ENCODE assay signal across 15 cellular contexts in genomic region chr5:157280927-157281326, GRCh38. TPM values are rescaled to one million over a fixed set of nuclear protein-coding genes. Genes with fewer than 3 reads are reported as not detected.
DNase-seq lines count a peak whose midpoint lies in the region; ATAC-seq and TF ChIP-seq lines count a peak whose summit lies in the region.
"Had no signal": no experiment of that assay in that cellular context is flagged by ENCODE, and none has a peak within 500 bp of the region (broad histone marks: within the 10 kb centered on the region; RNA-seq: fewer than 3 reads in every experiment).

No MANE protein-coding gene starts in this region.

- H3K36me3 Mint-ChIP-seq in activated CD4-positive, alpha-beta T cell treated with anti-CD3 and anti-CD28 coated beads, Interleukin-2, amount 10 ng/mL, durations not matched to agents 24 days and 14 days (ENCODE audit: low read depth), result peaks cover 42% of the 10 kb centered on the region

- no peak overlapping the region for H3K4me3 ChIP-seq in mammary epithelial cell (replicated peaks in 1 of 3; ENCODE audit: insufficient read depth in 1 of 3, low read depth in 2 of 3, low read length in 3 of 3)
- H3K4me3 ChIP-seq in heart right ventricle, result no peak overlapping the region
- H3K4me3 ChIP-seq: A549 had no signal

- H3K4me1 Mint-ChIP-seq in activated CD4-positive, alpha-beta T cell treated with anti-CD3 and anti-CD28 coated beads, Interleukin-2, amount 10 ng/mL, durations not matched to agents 24 days and 14 days, result peaks cover 77% of the 10 kb centered on the region

- WGBS in mammary epithelial cell (ENCODE audit: low coverage, missing lambda C conversion rate), result 46% methylated on average over 3 of the region's 3 CpGs
- 60 to 68% methylated on average over 3 of the region's 3 CpGs for WGBS in heart right ventricle, 2 donors

- no peaks in the 10 kb centered on the region for H4K20me1 ChIP-seq in mammary epithelial cell (ENCODE audit: insufficient read depth, low read length)

- no peaks in the 10 kb centered on the region for H3K4me1 ChIP-seq in mammary epithelial cell (ENCODE audit: insufficient read depth, low read length)
- H3K4me1 ChIP-seq in heart right ventricle, result peaks cover 0 to 57% (median 18%) of the 10 kb centered on the region in 9 donors
- H3K4me1 ChIP-seq: A549 had no signal

- H3K9me3 Mint-ChIP-seq in activated CD4-positive, alpha-beta T cell treated with anti-CD3 and anti-CD28 coated beads, Interleukin-2, amount 10 ng/mL, durations not matched to agents 24 days and 14 days, result peaks cover 3% of the 10 kb centered on the region

- in situ Hi-C loops in mammary epithelial cell (cut with MboI; ENCODE audit: low sequenced_read_pairs in 2 of 2), result no loop called here

- H3K9me3 ChIP-seq in mammary epithelial cell (replicated peaks; ENCODE audit: insufficient read depth, low read length), result no peaks in the 10 kb centered on the region
- H3K9me3 ChIP-seq in heart right ventricle, result no peaks in the 10 kb centered on the region
- H3K9me3 ChIP-seq: A549 had no signal

- no peaks in the 10 kb centered on the region for H3K36me3 ChIP-seq in mammary epithelial cell (ENCODE audit: insufficient read depth, low read length)
- peaks cover 0 to 6% (median 0%) of the 10 kb centered on the region in 9 donors for H3K36me3 ChIP-seq in heart right ventricle

- TF ChIP-seq CTCF in mammary epithelial cell (conservative IDR thresholded peaks at IDR 0.05 in 1 of 2, IDR thresholded peaks at IDR 0.05 in 1 of 2; ENCODE audit: extremely low read depth in 1 of 2, insufficient read depth in 1 of 2, low read depth in 1 of 2, low read length in 2 of 2) (no peak), heart right ventricle (IDR thresholded peaks at IDR 0.05) (no peak)

- H3K27ac ChIP-seq in mammary epithelial cell (ENCODE audit: insufficient read depth, low read depth, low read length) (no peak overlapping the region), caudate nucleus (ENCODE audit: low read depth, low read length) (no peak overlapping the region), heart right ventricle (no peak overlapping the region)
- H3K27ac ChIP-seq: A549, epithelial cell of prostate, WERI-Rb-1 had no signal

- H3K27me3 Mint-ChIP-seq in activated CD4-positive, alpha-beta T cell treated with anti-CD3 and anti-CD28 coated beads, Interleukin-2, amount 10 ng/mL, durations not matched to agents 24 days and 14 days, result no peaks in the 10 kb centered on the region

- intact Hi-C loops in activated CD4-positive, alpha-beta T cell treated with anti-CD3 and anti-CD28 coated beads, Interleukin-2, amount 10 ng/mL, durations not matched to agents 24 days and 14 days (cut with micrococcal nuclease), result loop anchor here (1.0 kb wide), 1 partner anchor 8 kb away; no protein-coding TSS in a partner anchor
- intact Hi-C loops in mammary epithelial cell (cut with micrococcal nuclease) (no loop called here), heart right ventricle (cut with DNase I) (no loop called here)

- no peaks in the 10 kb centered on the region for H3K27me3 ChIP-seq in mammary epithelial cell (ENCODE audit: insufficient read depth, low read length)
- no peaks in the 10 kb centered on the region for H3K27me3 ChIP-seq in heart right ventricle

- H3K4me3 Mint-ChIP-seq in activated CD4-positive, alpha-beta T cell treated with anti-CD3 and anti-CD28 coated beads, Interleukin-2, amount 10 ng/mL, durations not matched to agents 24 days and 14 days, result peak overlapping the region; percentile 1

- no peak overlapping the region for H3K4me2 ChIP-seq in mammary epithelial cell (ENCODE audit: insufficient read depth, low read depth, low read length)
- H3K4me2 ChIP-seq: A549 had no signal

- dilution Hi-C loops in mammary epithelial cell (cut with HindIII; ENCODE audit: low sequenced_read_pairs), result no loop called here

- no TSS peak for BruUV-seq in mammary epithelial cell (replicated peaks; lab: Mats Ljungman, UMichigan)

- H2AFZ ChIP-seq in mammary epithelial cell (ENCODE audit: low read depth, low read length), result no peak overlapping the region

- CTCF ChIA-PET in mammary epithelial cell (lab: Charles Lee; ENCODE audit: low non-redundant PET), result no interaction called here

- H3K9ac ChIP-seq in mammary epithelial cell (ENCODE audit: insufficient read depth, low read length), result no peak overlapping the region

- H3K27ac Mint-ChIP-seq in activated CD4-positive, alpha-beta T cell treated with anti-CD3 and anti-CD28 coated beads, Interleukin-2, amount 10 ng/mL, durations not matched to agents 24 days and 14 days, result peak overlapping the region; percentile 35

- no peaks in the 10 kb centered on the region for H3K79me2 ChIP-seq in mammary epithelial cell (ENCODE audit: insufficient read depth, low read length)

- ATAC-seq in heart right ventricle, result no peak
- ATAC-seq: A549, Panc1 had no signal

- DNase-seq in activated CD4-positive, alpha-beta T cell treated with anti-CD3 and anti-CD28 coated beads, Interleukin-2, amount 10 ng/mL, durations not matched to agents 24 days and 14 days, result no peak
- no peak for DNase-seq in activated CD4-positive, alpha-beta T cell treated with anti-CD3 and anti-CD28 coated beads for 48 hours
- DNase-seq in LHCN-M2 (ENCODE audit: low read depth) (peak; percentile 11), mammary epithelial cell (peak; percentile 48), non-pigmented ciliary epithelial cell (ENCODE audit: low read depth) (peak; percentile 27), NCI-H446 treated with DMSO at 0.1 percent for 48 hours (lab: John Stamatoyannopoulos, UW) (no peak), caudate nucleus (lab: John Stamatoyannopoulos, UW) (no peak), heart right ventricle (no peak)
- DNase-seq: GOT3, islet precursor cell, KG1, WERI-Rb-1 had no signal

RNA-seq across cellular contexts. Expression of gene CYFIP2, which starts 15.0 kb away (rescaled TPM):
- total RNA-seq in activated CD4-positive, alpha-beta T cell treated with anti-CD3 and anti-CD28 coated beads, Interleukin-2, amount 10 ng/mL, durations not matched to agents 24 days and 14 days, result 180 and 193 TPM in 2 replicates
- total RNA-seq in LHCN-M2 (2014; rRNA removed), result 6.1 and 9.9 TPM in 2 replicates
- 6.3 TPM for polyA plus RNA-seq in LHCN-M2 (2012)
- total RNA-seq in mammary epithelial cell, result 10 to 100 TPM in 1 of 2 donors, 1 to 10 TPM in 1; 5.5 to 16.0 TPM
- polyA plus RNA-seq in mammary epithelial cell, result 5.8 TPM
- 10.1 TPM for polyA minus RNA-seq in mammary epithelial cell
- total RNA-seq in heart right ventricle, result 10 to 100 TPM; 20.3 to 50.8 (median 34.4) TPM
- 10 to 100 TPM; 23.5 to 28.5 TPM for polyA plus RNA-seq in heart right ventricle

Comparison
In these comparisons a context has a peak if more than half of its experiments do, and no peak if none do; other contexts are left out.
1. DNase-seq: peak in LHCN-M2 (single experiment), mammary epithelial cell (single experiment) and non-pigmented ciliary epithelial cell (single experiment); none in activated CD4-positive, alpha-beta T cell treated with anti-CD3 and anti-CD28 coated beads, Interleukin-2, amount 10 ng/mL, durations not matched to agents 24 days and 14 days (single experiment), activated CD4-positive, alpha-beta T cell treated with anti-CD3 and anti-CD28 coated beads for 48 hours (single experiment), NCI-H446 treated with DMSO at 0.1 percent for 48 hours (single experiment), caudate nucleus (0 of 61) and heart right ventricle (0 of 2).